Comparison of ENCODE assay signal across 6 cellular contexts in the genomic region with DNA sequence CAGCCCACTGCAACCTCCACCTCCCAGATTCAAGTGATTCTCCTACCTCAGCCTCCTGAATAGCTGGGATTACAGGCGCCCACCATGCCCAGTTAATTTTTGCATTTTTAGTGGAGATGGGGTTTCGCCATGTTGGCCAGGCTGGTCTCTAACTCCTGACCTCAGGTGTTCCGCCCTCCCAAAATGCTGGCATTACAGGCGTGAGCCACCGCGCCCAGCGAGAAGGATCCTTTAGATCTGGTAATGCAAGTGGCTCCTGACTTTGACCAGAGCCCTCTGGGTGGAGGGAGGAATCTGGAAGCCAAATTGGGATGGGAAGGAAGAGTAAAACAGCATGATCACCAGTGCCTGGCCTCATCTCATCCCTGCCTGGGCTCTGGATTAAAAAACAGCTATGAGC. TPM values are rescaled to one million over a fixed set of nuclear protein-coding genes. Genes with fewer than 3 reads are reported as not detected.
DNase-seq lines count a peak whose midpoint lies in the region; ATAC-seq and TF ChIP-seq lines count a peak whose summit lies in the region.
"Not testable (repeated sequence)": the region's sequence is repeated elsewhere in the genome, so short reads cannot be mapped to it uniquely, and the experiment has no call there.

No MANE protein-coding gene starts in this region.

- H3K27ac Mint-ChIP-seq in chondrocyte (ENCODE audit: unreplicated experiment), result not testable (repeated sequence)
- peak overlapping the region; percentile 47 for H3K27ac Mint-ChIP-seq in stimulated activated naive B cell treated with anti-CD40 and anti-IgM and Interleukin-4, amounts not matched to agents 10 μg/mL and 1 μg/mL and 100 μg/mL, for 72 hours

- not testable (repeated sequence) for H3K4me1 Mint-ChIP-seq in chondrocyte (ENCODE audit: low read depth); stimulated activated naive B cell treated with anti-CD40 and anti-IgM and Interleukin-4, amounts not matched to agents 10 μg/mL and 1 μg/mL and 100 μg/mL, for 72 hours

- H3K4ac ChIP-seq in neuronal stem cell (ENCODE audit: low read length), result not testable (repeated sequence)

- WGBS in neuronal stem cell (ENCODE audit: extremely low coverage in 2 of 2, insufficient read length in 2 of 2, insufficient replicate concordance in 1 of 2), 2 donors, result no CpG with 5 or more reads among the region's 7 CpGs
- 95 to 98% (median 97%) methylated on average over 7 of the region's 7 CpGs for WGBS in spleen, 5 donors

- CTCF ChIA-PET in OCI-LY7 (lab: Charles Lee; ENCODE audit: unreplicated experiment), result interaction anchor here (0.6 kb wide), 1 partner anchor 1163 kb away, joined by 3 read pairs; no protein-coding TSS in a partner anchor

- peaks cover 26% of the 10 kb centered on the region for H3K4me1 ChIP-seq in DOHH2 (ENCODE audit: control insufficient read depth, low read length)
- peaks cover 47% of the 10 kb centered on the region for H3K4me1 ChIP-seq in OCI-LY7 (ENCODE audit: insufficient read depth, low read length, poor library complexity, severe bottlenecking)
- H3K4me1 ChIP-seq in neuronal stem cell (ENCODE audit: control insufficient read depth in 2 of 2, insufficient read depth in 1 of 2, low read depth in 1 of 2, low read length in 2 of 2); spleen: not testable (repeated sequence)

- not testable (repeated sequence) for H2BK120ac ChIP-seq in neuronal stem cell (ENCODE audit: low read depth, low read length)

- not testable (repeated sequence) for ATAC-seq in stimulated activated naive B cell treated with anti-CD40 and anti-IgM and Interleukin-4, amounts not matched to agents 10 μg/mL and 1 μg/mL and 100 μg/mL, for 72 hours (replicated peaks)

- not testable (repeated sequence) for H3K18ac ChIP-seq in neuronal stem cell (ENCODE audit: low read length)

- not testable (repeated sequence) for H3K27me3 Mint-ChIP-seq in chondrocyte (ENCODE audit: low read depth); stimulated activated naive B cell treated with anti-CD40 and anti-IgM and Interleukin-4, amounts not matched to agents 10 μg/mL and 1 μg/mL and 100 μg/mL, for 72 hours

- intact Hi-C loops in OCI-LY7 (cut with micrococcal nuclease; ENCODE audit: unreplicated experiment); spleen (cut with DNase I; ENCODE audit: low total_unique reads): not testable (repeated sequence)

- H3K4me3 ChIP-seq in DOHH2 (ENCODE audit: low read length), result 0 out of 2 replicates have a peak overlapping the region, but pooled peaks have one; percentile 34
- H3K4me3 ChIP-seq in OCI-LY7 (ENCODE audit: low read depth, low read length, poor library complexity, severe bottlenecking); neuronal stem cell (ENCODE audit: low read length in 2 of 2); spleen: not testable (repeated sequence)

- not testable (repeated sequence) for H4K91ac ChIP-seq in neuronal stem cell (ENCODE audit: low read depth, low read length, poor library complexity)

- not testable (repeated sequence) for H3K9me2 ChIP-seq in DOHH2 (replicated peaks; ENCODE audit: control insufficient read depth, low read length); OCI-LY7 (ENCODE audit: insufficient read depth, low read length)

- BruUV-seq in OCI-LY7 (replicated peaks; lab: Mats Ljungman, UMichigan), result not testable (repeated sequence)

- H2AFZ ChIP-seq in OCI-LY7 (ENCODE audit: low read length); neuronal stem cell (ENCODE audit: low read length): not testable (repeated sequence)

- not testable (repeated sequence) for H3K9me3 ChIP-seq in DOHH2 (ENCODE audit: control insufficient read depth, insufficient read depth, low read length); OCI-LY7 (ENCODE audit: low read length); neuronal stem cell (replicated peaks in 1 of 2; ENCODE audit: control insufficient read depth in 2 of 2, insufficient read depth in 1 of 2, low read depth in 1 of 2, low read length in 2 of 2); spleen

- H3F3A ChIP-seq in DOHH2 (ENCODE audit: control insufficient read depth, insufficient read depth), result not testable (repeated sequence)

- H4K20me1 ChIP-seq in DOHH2 (ENCODE audit: control insufficient read depth, insufficient read depth, low read depth, low read length); OCI-LY7 (ENCODE audit: insufficient read depth, low read length): not testable (repeated sequence)

- POLR2A ChIA-PET in OCI-LY7 (lab: Charles Lee), result interaction anchor here (0.7 kb wide), 1 partner anchor 9 kb away, joined by 4 read pairs; no protein-coding TSS in a partner anchor

- H3K9me3 Mint-ChIP-seq in chondrocyte (ENCODE audit: low read depth); stimulated activated naive B cell treated with anti-CD40 and anti-IgM and Interleukin-4, amounts not matched to agents 10 μg/mL and 1 μg/mL and 100 μg/mL, for 72 hours: not testable (repeated sequence)

- not testable (repeated sequence) for H3K9ac ChIP-seq in neuronal stem cell (ENCODE audit: low read depth, low read length, poor library complexity)

- not testable (repeated sequence) for TF ChIP-seq POLR2A in spleen (IDR thresholded peaks at IDR 0.05)

- not testable (repeated sequence) for H2BK5ac ChIP-seq in neuronal stem cell (ENCODE audit: low read length)

- not testable (repeated sequence) for H3K79me1 ChIP-seq in neuronal stem cell (ENCODE audit: low read depth, low read length)

- not testable (repeated sequence) for H3K14ac ChIP-seq in neuronal stem cell (ENCODE audit: low read length)

- not testable (repeated sequence) for TF ChIP-seq CTCF in DOHH2 (IDR thresholded peaks at IDR 0.05; ENCODE audit: low read depth, low read length, poor library complexity, severe bottlenecking); OCI-LY7 (conservative IDR thresholded peaks at IDR 0.05; ENCODE audit: low read length); chondrocyte (IDR thresholded peaks at IDR 0.05); spleen (IDR thresholded peaks at IDR 0.05 in 8 of 11, conservative IDR thresholded peaks at IDR 0.05 in 3 of 11)

- H2BK15ac ChIP-seq in neuronal stem cell (ENCODE audit: low read length), result not testable (repeated sequence)

- not testable (repeated sequence) for H3K36me3 ChIP-seq in DOHH2 (ENCODE audit: control insufficient read depth, low read length); OCI-LY7 (ENCODE audit: insufficient read depth, low read length); neuronal stem cell (replicated peaks in 1 of 2; ENCODE audit: control insufficient read depth in 2 of 2, insufficient read depth in 2 of 2, low read length in 2 of 2); spleen

- peak overlapping the region; percentile 45; the same call in 1 of the 2 replicates for H3K4me2 ChIP-seq in DOHH2 (ENCODE audit: low read length)
- H3K4me2 ChIP-seq in OCI-LY7 (ENCODE audit: low read length), result peak overlapping the region; percentile 50
- not testable (repeated sequence) for H3K4me2 ChIP-seq in neuronal stem cell (ENCODE audit: insufficient read depth, low read length, poor library complexity, severe bottlenecking)

- H3K23ac ChIP-seq in neuronal stem cell (ENCODE audit: low read depth, low read length, poor library complexity), result not testable (repeated sequence)

- not testable (repeated sequence) for H3K27ac ChIP-seq in DOHH2 (ENCODE audit: low read depth, low read length); OCI-LY7 (ENCODE audit: low read depth, low read length, poor library complexity, severe bottlenecking); neuronal stem cell (replicated peaks; ENCODE audit: low read length); spleen

- H2AK5ac ChIP-seq in neuronal stem cell (ENCODE audit: low read depth, low read length), result not testable (repeated sequence)

- H2BK12ac ChIP-seq in neuronal stem cell (ENCODE audit: low read length), result peak overlapping the region; percentile 22

- not testable (repeated sequence) for H3K4me3 Mint-ChIP-seq in chondrocyte (ENCODE audit: unreplicated experiment); stimulated activated naive B cell treated with anti-CD40 and anti-IgM and Interleukin-4, amounts not matched to agents 10 μg/mL and 1 μg/mL and 100 μg/mL, for 72 hours

- H4K8ac ChIP-seq in neuronal stem cell (ENCODE audit: low read depth, low read length), result not testable (repeated sequence)

- not testable (repeated sequence) for H3K27me3 ChIP-seq in DOHH2 (ENCODE audit: control insufficient read depth, low read length); neuronal stem cell (ENCODE audit: control insufficient read depth in 3 of 3, insufficient read depth in 3 of 3, low read depth in 1 of 3, low read length in 3 of 3); spleen (replicated peaks in 1 of 7)

- DNase-seq in OCI-LY7 (ENCODE audit: low spot score); neuronal stem cell (ENCODE audit: low spot score); stimulated activated naive B cell treated with anti-CD40 and anti-IgM and Interleukin-4, amounts not matched to agents 10 μg/mL and 1 μg/mL and 100 μg/mL, for 72 hours: not testable (repeated sequence)
- peak; percentile 84 for DNase-seq in chondrocyte (ENCODE audit: low spot score)
- peak; percentile 39 for DNase-seq in spleen

- not testable (repeated sequence) for H3K79me2 ChIP-seq in DOHH2 (ENCODE audit: control insufficient read depth, low read length); OCI-LY7 (ENCODE audit: insufficient read depth, low read depth, low read length)

- not testable (repeated sequence) for H3K36me3 Mint-ChIP-seq in chondrocyte (ENCODE audit: low read depth); stimulated activated naive B cell treated with anti-CD40 and anti-IgM and Interleukin-4, amounts not matched to agents 10 μg/mL and 1 μg/mL and 100 μg/mL, for 72 hours

RNA-seq across cellular contexts. Expression of a gene that starts 13.4 kb away (rescaled TPM):
- total RNA-seq in OCI-LY7 (2014; rRNA removed; shearing (Covaris generic)), result 36.6 and 46.6 TPM in 2 replicates
- total RNA-seq in OCI-LY7 (2022) (58.9 and 60.1 TPM in 2 replicates), chondrocyte (35.5 to 39.5 TPM (median 38.8 TPM) in 3 replicates), spleen (10 to 100 TPM; 44.1 to 76.3 (median 57.2) TPM)
- polyA plus RNA-seq in neuronal stem cell (2013, experiment 1 of 2), result 47.9 TPM
- 49.3 TPM for polyA plus RNA-seq in neuronal stem cell (2013, experiment 2 of 2)
- polyA plus RNA-seq in spleen, result 10 to 100 TPM; 11.3 to 14.7 (median 12.0) TPM

RNA-seq across cellular contexts. Expression of a gene that starts 41.6 kb away (rescaled TPM):
- total RNA-seq in OCI-LY7 (2014; rRNA removed; shearing (Covaris generic)), result 18.4 and 24.9 TPM in 2 replicates
- 32.2 and 33.3 TPM in 2 replicates for total RNA-seq in OCI-LY7 (2022)
- 17.9 to 21.4 TPM (median 19.1 TPM) in 3 replicates for total RNA-seq in chondrocyte
- 30.0 TPM for polyA plus RNA-seq in neuronal stem cell (2013, experiment 1 of 2)
- polyA plus RNA-seq in neuronal stem cell (2013, experiment 2 of 2), result 30.3 TPM
- total RNA-seq in spleen, result 10 to 100 TPM; 12.0 to 16.1 (median 13.1) TPM
- 1 to 10 TPM; 3.8 to 8.1 (median 7.5) TPM for polyA plus RNA-seq in spleen
